Comparison of ENCODE assay signal across 8 cellular contexts in the genomic region with DNA sequence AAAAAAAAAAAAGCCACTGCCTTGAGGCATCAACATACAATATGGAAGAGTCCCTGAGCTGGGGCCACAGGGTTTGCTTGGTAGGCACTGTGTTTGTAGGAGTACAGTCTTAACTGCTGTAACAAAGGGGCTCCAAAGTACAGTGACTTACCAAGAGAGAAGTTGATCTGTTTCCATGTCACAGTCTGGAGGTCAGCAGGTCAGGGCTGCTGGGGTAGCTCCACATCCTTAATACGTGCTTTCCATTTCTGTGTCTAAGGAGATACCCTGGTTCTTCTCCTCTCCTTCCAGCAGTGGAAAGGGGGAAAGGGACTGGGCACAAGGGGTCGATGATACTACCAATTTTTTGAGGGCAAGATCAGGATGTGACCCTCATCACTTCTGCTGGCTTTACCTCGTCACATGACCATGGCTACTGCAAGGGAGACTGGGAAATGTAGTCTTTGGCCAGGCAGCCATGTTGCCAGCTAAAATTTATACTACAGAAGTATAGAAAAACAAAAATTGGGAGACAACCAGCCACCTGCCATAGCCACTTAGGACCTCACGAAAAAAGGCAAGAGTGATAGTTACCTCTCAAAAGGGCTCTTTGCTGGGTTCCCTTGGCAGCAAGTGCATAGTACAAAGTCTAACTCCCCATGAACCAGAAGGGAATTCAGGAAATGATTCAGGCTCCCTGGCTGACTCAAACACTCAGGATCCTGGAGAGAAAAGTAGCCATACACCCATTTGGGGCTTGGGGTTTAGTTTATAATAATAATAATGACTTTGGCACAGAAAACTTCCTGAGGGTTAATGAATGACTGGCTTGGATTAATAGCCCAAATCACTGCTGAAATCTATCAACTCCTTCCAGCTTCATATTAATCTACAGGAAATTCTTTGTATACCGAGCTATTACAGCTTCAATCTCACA. TPM values are rescaled to one million over a fixed set of nuclear protein-coding genes. Genes with fewer than 3 reads are reported as not detected.
DNase-seq lines count a peak whose midpoint lies in the region; ATAC-seq, FAIRE-seq and TF ChIP-seq lines count a peak whose summit lies in the region.

No MANE protein-coding gene starts in this region.

- intact Hi-C loops in pancreas (cut with DNase I) = no loop called here

- ATAC-seq in GM21717 (IDR thresholded peaks at IDR 0.05; ENCODE audit: unreplicated experiment) (peak; percentile 74), pancreas (peak; percentile 50 to 86 (median 81)), GM18909 (IDR thresholded peaks at IDR 0.05; ENCODE audit: poor library complexity, unreplicated experiment) (no peak), GM21737 (IDR thresholded peaks at IDR 0.05; ENCODE audit: unreplicated experiment) (no peak)

- TF ChIP-seq CTCF in fibroblast of pulmonary artery (IDR thresholded peaks at IDR 0.05; ENCODE audit: low read length, missing control alignments) = no peak
- TF ChIP-seq CTCF in pancreas (IDR thresholded peaks at IDR 0.05) = no peak

- WGBS in pancreas, 2 donors = 40 to 47% methylated on average over 5 of the region's 5 CpGs

- peak overlapping the region; percentile 93 for H3K27ac ChIP-seq in SK-N-MC
- H3K27ac ChIP-seq in pancreas = peak overlapping the region in 2 of 4 donors; percentile 10 to 20

- no peaks in the 10 kb centered on the region for H3K27me3 ChIP-seq in pancreas

- H3K4me1 ChIP-seq in pancreas = peaks cover 0 to 7% (median 3%) of the 10 kb centered on the region in 3 donors

- H3K9me3 ChIP-seq in SK-N-MC (ENCODE audit: low read depth, low read length) (no peaks in the 10 kb centered on the region), pancreas (no peaks in the 10 kb centered on the region)

- no peaks in the 10 kb centered on the region for H3K36me3 ChIP-seq in SK-N-MC (ENCODE audit: insufficient read depth, low read length)
- no peaks in the 10 kb centered on the region for H3K36me3 ChIP-seq in pancreas

- no peak for FAIRE-seq in pancreas (lab: Jason Lieb, UNC)

- H3K9ac ChIP-seq in SK-N-MC (ENCODE audit: insufficient read length) = peak overlapping the region; percentile 13

- H3K4me3 ChIP-seq in SK-N-MC = peak overlapping the region; percentile 67
- H3K4me3 ChIP-seq in fibroblast of pulmonary artery (replicated peaks; ENCODE audit: low read depth, low read length) = no peak overlapping the region
- no peak overlapping the region for H3K4me3 ChIP-seq in pancreas

- DNase-seq in ACHN (peak; percentile 63), SK-N-MC (ENCODE audit: low read depth, low spot score) (peak; percentile 26), fibroblast of pulmonary artery (ENCODE audit: low read depth) (peak; percentile 61), pancreas (no peak), DMS114 treated with DMSO at 0.1 percent for 48 hours (lab: John Stamatoyannopoulos, UW; ENCODE audit: unreplicated experiment) (no peak)

- in situ Hi-C loops in ACHN (cut with HindIII; ENCODE audit: low pct_ligation_motif_present, low pct_unique_long_range_greater_than_20kb, low sequenced_read_pairs) = no loop called here

RNA-seq across cellular contexts. Expression of gene ATP5PO, which starts 52.7 kb away (rescaled TPM):
- total RNA-seq in pancreas = 10 to 100 TPM; 52.0 to 82.4 (median 72.7) TPM
- 100 to 1,000 TPM; 113 to 124 TPM for polyA plus RNA-seq in pancreas

Comparison
In these comparisons a context has a peak if more than half of its experiments do, and no peak if none do; other contexts are left out.
1. DNase-seq: peak in ACHN (single experiment), SK-N-MC (single experiment) and fibroblast of pulmonary artery (single experiment); none in pancreas (0 of 6) and DMS114 treated with DMSO at 0.1 percent for 48 hours (single experiment).
2. ATAC-seq: peak in GM21717 (single experiment) and pancreas (4 of 4); none in GM18909 (single experiment) and GM21737 (single experiment).